ENCODE assay signal across 1 cellular context in the genomic region with DNA sequence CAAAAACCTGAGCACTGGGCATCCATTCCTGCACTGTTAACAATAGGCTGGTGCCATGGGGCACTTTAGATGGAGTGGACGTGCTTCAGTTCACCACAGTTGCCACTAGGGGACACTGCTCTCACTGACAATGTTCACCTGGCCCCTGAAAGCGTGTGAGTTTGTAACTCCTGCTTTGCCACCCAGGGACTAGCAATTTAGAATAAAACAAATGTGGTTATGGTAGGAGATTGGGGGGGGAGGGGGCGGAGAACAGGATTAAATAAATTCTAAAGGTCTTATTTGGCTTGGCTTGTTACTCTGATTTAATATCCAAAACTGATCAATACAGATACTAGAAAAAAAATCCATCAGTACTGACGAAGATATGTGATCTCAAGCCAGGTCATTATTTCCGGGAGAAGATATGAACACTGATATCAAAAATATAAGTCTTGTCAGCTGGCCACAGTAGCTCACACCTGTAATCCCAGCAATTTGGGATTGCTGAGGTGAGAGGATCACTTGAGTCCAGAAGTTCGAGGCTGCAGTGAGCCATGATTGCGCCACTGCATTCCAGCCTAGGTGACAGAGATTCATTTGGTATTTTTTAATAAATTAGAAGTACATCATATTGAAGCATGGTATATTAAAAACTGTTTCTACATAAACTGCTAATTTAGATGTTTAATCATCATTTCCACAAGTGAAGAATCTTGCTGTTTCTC.
TF ChIP-seq lines count a peak whose summit lies in the region.

No MANE protein-coding gene starts in this region.

TF ChIP-seq in H1, 55 proteins besides CTCF, POLR2A, EP300 and RAD21:
- TF ChIP-seq HDAC6 (IDR thresholded peaks at IDR 0.05; ENCODE audit: low read depth, low read length) (no peak), JUN (IDR thresholded peaks at IDR 0.05; ENCODE audit: low read depth, low read length) (no peak), YY1 (IDR thresholded peaks at IDR 0.05; ENCODE audit: low read depth, low read length) (0 out of 2 replicates have a peak, but pooled peaks have one; percentile 44), TEAD4 (IDR thresholded peaks at IDR 0.05; ENCODE audit: low read depth, low read length) (0 out of 2 replicates have a peak, but pooled peaks have one; percentile 9)
- TF ChIP-seq, protein P1, sequence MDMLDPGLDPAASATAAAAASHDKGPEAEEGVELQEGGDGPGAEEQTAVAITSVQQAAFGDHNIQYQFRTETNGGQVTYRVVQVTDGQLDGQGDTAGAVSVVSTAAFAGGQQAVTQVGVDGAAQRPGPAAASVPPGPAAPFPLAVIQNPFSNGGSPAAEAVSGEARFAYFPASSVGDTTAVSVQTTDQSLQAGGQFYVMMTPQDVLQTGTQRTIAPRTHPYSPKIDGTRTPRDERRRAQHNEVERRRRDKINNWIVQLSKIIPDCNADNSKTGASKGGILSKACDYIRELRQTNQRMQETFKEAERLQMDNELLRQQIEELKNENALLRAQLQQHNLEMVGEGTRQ (IDR thresholded peaks at IDR 0.05; ENCODE audit: low read length), result no peak
